13 cellular contexts compared by ENCODE assay signal in the genomic region with DNA sequence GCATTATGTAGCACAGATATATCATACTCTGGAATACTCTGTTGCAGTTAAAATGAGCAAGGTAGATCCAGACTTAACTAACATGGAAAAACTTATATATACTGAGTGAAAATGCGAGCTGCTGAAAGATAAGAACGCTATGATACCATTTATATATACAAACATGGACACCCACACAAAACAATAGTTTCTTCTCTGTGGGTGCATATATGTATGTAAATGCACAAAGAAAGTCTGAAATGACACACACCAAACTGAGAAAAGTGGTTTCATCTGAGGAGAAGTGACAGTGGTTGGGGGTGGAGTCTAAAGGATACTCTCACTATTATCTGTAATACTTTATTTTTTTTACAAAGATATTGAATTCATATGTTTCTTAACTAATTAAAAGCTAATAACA. TPM values are rescaled to one million over a fixed set of nuclear protein-coding genes. Genes with fewer than 3 reads are reported as not detected.
A peak's percentile ranks its signal among the peaks of the same experiment; 100 is the strongest.
DNase-seq lines count a peak whose midpoint lies in the region; ATAC-seq and TF ChIP-seq lines count a peak whose summit lies in the region.
"Had no signal": no experiment of that assay in that cellular context is flagged by ENCODE, and none has a peak within 500 bp of the region (broad histone marks: within the 10 kb centered on the region; RNA-seq: fewer than 3 reads in every experiment).

No MANE protein-coding gene starts in this region.

- ATAC-seq in GM18505 (IDR thresholded peaks at IDR 0.05; ENCODE audit: unreplicated experiment) (peak; percentile 99), GM19438 (IDR thresholded peaks at IDR 0.05; ENCODE audit: low read depth, unreplicated experiment) (peak; percentile 96), HG02852 (IDR thresholded peaks at IDR 0.05; ENCODE audit: unreplicated experiment) (peak; percentile 100), HG03520 (IDR thresholded peaks at IDR 0.05; ENCODE audit: unreplicated experiment) (peak; percentile 99)

- H3K27me3 Mint-ChIP-seq in endothelial cell (ENCODE audit: unreplicated experiment): no peaks in the 10 kb centered on the region

- no peak overlapping the region for H3K4me3 Mint-ChIP-seq in endothelial cell (ENCODE audit: unreplicated experiment)

- no peaks in the 10 kb centered on the region for H3K4me1 Mint-ChIP-seq in endothelial cell (ENCODE audit: unreplicated experiment)

- no peak overlapping the region for H3K4me3 ChIP-seq in stomach
- H3K4me3 ChIP-seq: esophagus squamous epithelium had no signal

- no peak for TF ChIP-seq CTCF in stomach (IDR thresholded peaks at IDR 0.05)
- no peak for TF ChIP-seq CTCF in endothelial cell (IDR thresholded peaks at IDR 0.05; ENCODE audit: unreplicated experiment)

- H3K27ac ChIP-seq in stomach: no peak overlapping the region
- H3K27ac ChIP-seq: esophagus squamous epithelium had no signal

- no peaks in the 10 kb centered on the region for H3K4me1 ChIP-seq in stomach
- H3K4me1 ChIP-seq: esophagus squamous epithelium had no signal

- 63 to 79% (median 69%) methylated on average over 2 of the region's 2 CpGs for WGBS in stomach, 5 donors

- H3K27me3 ChIP-seq in stomach: no peaks in the 10 kb centered on the region
- H3K27me3 ChIP-seq: esophagus squamous epithelium had no signal

- TF ChIP-seq EP300 in stomach (IDR thresholded peaks at IDR 0.05): no peak

- no peak for DNase-seq in stomach
- DNase-seq in endothelial cell (ENCODE audit: low spot score): no peak
- no peak for DNase-seq in NCI-H526 (lab: John Stamatoyannopoulos, UW)
- no peak for DNase-seq in NCI-H146 treated with DMSO at 0.1 percent for 48 hours (lab: John Stamatoyannopoulos, UW; ENCODE audit: unreplicated experiment)
- DNase-seq: C1 segment of cervical spinal cord, esophagus squamous epithelium, NCI-H1417, retina, T1000 had no signal

- H3K36me3 ChIP-seq in stomach: no peaks in the 10 kb centered on the region
- H3K36me3 ChIP-seq: esophagus squamous epithelium had no signal

- TF ChIP-seq POLR2A in GM18505 (IDR thresholded peaks at IDR 0.05; ENCODE audit: borderline replicate concordance, extremely low read depth, insufficient read depth, insufficient read length) (no peak), stomach (IDR thresholded peaks at IDR 0.05) (no peak)

- no peaks in the 10 kb centered on the region for H3K9me3 ChIP-seq in stomach
- H3K9me3 ChIP-seq: esophagus squamous epithelium had no signal

- H3K36me3 Mint-ChIP-seq in endothelial cell (ENCODE audit: low read depth, unreplicated experiment): peaks cover 9% of the 10 kb centered on the region

- H3K27ac Mint-ChIP-seq in endothelial cell (ENCODE audit: unreplicated experiment): no peak overlapping the region

- peaks cover 5% of the 10 kb centered on the region for H3K9me3 Mint-ChIP-seq in endothelial cell (ENCODE audit: unreplicated experiment)

- intact Hi-C loops in stomach (cut with DNase I; ENCODE audit: low total_unique reads): no loop called here

RNA-seq across cellular contexts. Expression of gene FGF2, which starts 12.2 kb away (rescaled TPM):
- 10 to 100 TPM in 3 of 5 donors, 1 to 10 TPM in 1, under 1 TPM in 1; 0.29 to 47.3 (median 29.2) TPM for total RNA-seq in stomach
- 1 to 10 TPM; 2.6 to 4.5 (median 3.5) TPM for polyA plus RNA-seq in stomach
- 26.1 TPM for total RNA-seq in endothelial cell (ENCODE audit: unreplicated experiment)
